15 cellular contexts compared by ENCODE assay signal in genomic region chr6:105748737-105749161, GRCh38.
A peak's percentile ranks its signal among the peaks of the same experiment; 100 is the strongest.
DNase-seq lines count a peak whose midpoint lies in the region; ATAC-seq and TF ChIP-seq lines count a peak whose summit lies in the region.
"Had no signal": no experiment of that assay in that cellular context is flagged by ENCODE, and none has a peak within 500 bp of the region (broad histone marks: within the 10 kb centered on the region; RNA-seq: fewer than 3 reads in every experiment).

No MANE protein-coding gene starts in this region.

- H3K4me3 ChIP-seq in mammary epithelial cell (replicated peaks in 1 of 3; ENCODE audit: insufficient read depth in 1 of 3, low read depth in 2 of 3, low read length in 3 of 3), result no peak overlapping the region
- no peak overlapping the region for H3K4me3 ChIP-seq in breast epithelium
- H3K4me3 ChIP-seq in OCI-LY7 (ENCODE audit: low read depth, low read length, poor library complexity, severe bottlenecking), result no peak overlapping the region
- H3K4me3 ChIP-seq in fibroblast of pulmonary artery (replicated peaks; ENCODE audit: low read depth, low read length), result no peak overlapping the region
- no peak overlapping the region for H3K4me3 ChIP-seq in thyroid gland (replicated peaks in 1 of 3)
- no peak overlapping the region for H3K4me3 ChIP-seq in Karpas-422 (ENCODE audit: low read length)
- H3K4me3 ChIP-seq in hepatocyte, result no peak overlapping the region
- H3K4me3 ChIP-seq: transverse colon had no signal

- dilution Hi-C loops in mammary epithelial cell (cut with HindIII; ENCODE audit: low sequenced_read_pairs), result no loop called here

- BruUV-seq in mammary epithelial cell (replicated peaks; lab: Mats Ljungman, UMichigan) (no TSS peak), OCI-LY7 (replicated peaks; lab: Mats Ljungman, UMichigan) (no TSS peak)

- POLR2A ChIA-PET in OCI-LY7 (lab: Charles Lee), result no interaction called here

- H3K9me3 ChIP-seq in mammary epithelial cell (replicated peaks; ENCODE audit: insufficient read depth, low read length) (no peaks in the 10 kb centered on the region), breast epithelium (no peaks in the 10 kb centered on the region), OCI-LY7 (ENCODE audit: low read length) (no peaks in the 10 kb centered on the region), thyroid gland (no peaks in the 10 kb centered on the region), Karpas-422 (ENCODE audit: low read length) (no peaks in the 10 kb centered on the region), hepatocyte (ENCODE audit: low read depth) (peaks cover 3% of the 10 kb centered on the region)
- H3K9me3 ChIP-seq: transverse colon had no signal

- H3K36me3 ChIP-seq in mammary epithelial cell (ENCODE audit: insufficient read depth, low read length) (no peaks in the 10 kb centered on the region), breast epithelium (no peaks in the 10 kb centered on the region), OCI-LY7 (ENCODE audit: insufficient read depth, low read length) (no peaks in the 10 kb centered on the region), thyroid gland (no peaks in the 10 kb centered on the region), Karpas-422 (ENCODE audit: insufficient read depth, low read length) (no peaks in the 10 kb centered on the region), hepatocyte (replicated peaks; ENCODE audit: insufficient read depth, low read depth) (peaks cover 4% of the 10 kb centered on the region)
- H3K36me3 ChIP-seq: transverse colon had no signal

- H3K4me1 ChIP-seq in mammary epithelial cell (ENCODE audit: insufficient read depth, low read length) (peaks cover 13% of the 10 kb centered on the region), breast epithelium (no peaks in the 10 kb centered on the region), OCI-LY7 (ENCODE audit: insufficient read depth, low read length, poor library complexity, severe bottlenecking) (peaks cover 32% of the 10 kb centered on the region), thyroid gland (peaks cover 0 to 21% of the 10 kb centered on the region in 2 donors), Karpas-422 (ENCODE audit: low read length) (no peaks in the 10 kb centered on the region; the same call in 1 of the 2 replicates), hepatocyte (ENCODE audit: insufficient read depth) (no peaks in the 10 kb centered on the region)

- TF ChIP-seq POLR2A in breast epithelium (IDR thresholded peaks at IDR 0.05) (no peak), thyroid gland (IDR thresholded peaks at IDR 0.05) (no peak)

- H3K4me2 ChIP-seq in mammary epithelial cell (ENCODE audit: insufficient read depth, low read depth, low read length) (no peak overlapping the region), OCI-LY7 (ENCODE audit: low read length) (0 out of 2 replicates have a peak overlapping the region, but pooled peaks have one; percentile 4), Karpas-422 (ENCODE audit: low read depth, low read length, poor library complexity, severe bottlenecking) (no peak overlapping the region), hepatocyte (no peak overlapping the region)

- H3K9ac ChIP-seq in mammary epithelial cell (ENCODE audit: insufficient read depth, low read length) (no peak overlapping the region), Karpas-422 (ENCODE audit: low read length) (no peak overlapping the region)

- WGBS in mammary epithelial cell (ENCODE audit: low coverage, missing lambda C conversion rate), result 93% methylated on average over 6 of the region's 6 CpGs
- 32 to 43% methylated on average over 6 of the region's 6 CpGs for whole genome bisulfite sequencing in thyroid gland, 2 donors
- 65% methylated on average over 6 of the region's 6 CpGs for WGBS in hepatocyte (ENCODE audit: low lambda C conversion rate, missing lambda C conversion rate)

- CTCF ChIA-PET in mammary epithelial cell (lab: Charles Lee; ENCODE audit: low non-redundant PET) (no interaction called here), OCI-LY7 (lab: Charles Lee; ENCODE audit: unreplicated experiment) (no interaction called here)

- in situ Hi-C loops in mammary epithelial cell (cut with MboI; ENCODE audit: low sequenced_read_pairs in 2 of 2), result loop anchor here in 1 of 2 donors (25.0 kb wide), 3 partner anchors 339 to 539 kb away; partner anchors contain the start of gene PRDM1

- H2AFZ ChIP-seq in mammary epithelial cell (ENCODE audit: low read depth, low read length), result peak overlapping the region; percentile 2
- no peak overlapping the region for H2AFZ ChIP-seq in OCI-LY7 (ENCODE audit: low read length)
- H2AFZ ChIP-seq in Karpas-422 (ENCODE audit: low read length), result no peak overlapping the region
- H2AFZ ChIP-seq in hepatocyte, result no peak overlapping the region

- no peaks in the 10 kb centered on the region for H3K79me2 ChIP-seq in mammary epithelial cell (ENCODE audit: insufficient read depth, low read length)
- no peaks in the 10 kb centered on the region for H3K79me2 ChIP-seq in OCI-LY7 (ENCODE audit: insufficient read depth, low read depth, low read length)
- H3K79me2 ChIP-seq in Karpas-422 (ENCODE audit: low read length), result no peaks in the 10 kb centered on the region
- no peaks in the 10 kb centered on the region for H3K79me2 ChIP-seq in hepatocyte

- no peak overlapping the region for H3K27ac ChIP-seq in mammary epithelial cell (ENCODE audit: insufficient read depth, low read depth, low read length)
- no peak overlapping the region for H3K27ac ChIP-seq in breast epithelium
- H3K27ac ChIP-seq in OCI-LY7 (ENCODE audit: low read depth, low read length, poor library complexity, severe bottlenecking), result no peak overlapping the region
- H3K27ac ChIP-seq in thyroid gland, result peak overlapping the region in 2 of 3 donors; percentile 56 to 71
- H3K27ac ChIP-seq in Karpas-422 (ENCODE audit: low read length), result no peak overlapping the region
- H3K27ac ChIP-seq in hepatocyte, result no peak overlapping the region
- H3K27ac ChIP-seq: transverse colon had no signal

- no peak for TF ChIP-seq CTCF in mammary epithelial cell (conservative IDR thresholded peaks at IDR 0.05 in 1 of 2, IDR thresholded peaks at IDR 0.05 in 1 of 2; ENCODE audit: extremely low read depth in 1 of 2, insufficient read depth in 1 of 2, low read depth in 1 of 2, low read length in 2 of 2)
- TF ChIP-seq CTCF in breast epithelium (IDR thresholded peaks at IDR 0.05), result no peak
- TF ChIP-seq CTCF in OCI-LY7 (conservative IDR thresholded peaks at IDR 0.05; ENCODE audit: low read length), result no peak
- no peak for TF ChIP-seq CTCF in fibroblast of pulmonary artery (IDR thresholded peaks at IDR 0.05; ENCODE audit: low read length, missing control alignments)
- no peak for TF ChIP-seq CTCF in thyroid gland (IDR thresholded peaks at IDR 0.05)
- TF ChIP-seq CTCF in hepatocyte (IDR thresholded peaks at IDR 0.05; ENCODE audit: poor library complexity), result no peak

- no peak for ATAC-seq in HG02870 (IDR thresholded peaks at IDR 0.05; ENCODE audit: unreplicated experiment)

- H4K20me1 ChIP-seq in mammary epithelial cell (ENCODE audit: insufficient read depth, low read length) (no peaks in the 10 kb centered on the region), OCI-LY7 (ENCODE audit: insufficient read depth, low read length) (no peaks in the 10 kb centered on the region), Karpas-422 (ENCODE audit: insufficient read depth, low read depth, low read length) (no peaks in the 10 kb centered on the region), hepatocyte (ENCODE audit: insufficient read depth, poor library complexity, severe bottlenecking) (no peaks in the 10 kb centered on the region)

- H3K27me3 ChIP-seq in mammary epithelial cell (ENCODE audit: insufficient read depth, low read length) (no peaks in the 10 kb centered on the region), breast epithelium (no peaks in the 10 kb centered on the region), thyroid gland (no peaks in the 10 kb centered on the region), Karpas-422 (ENCODE audit: low read length) (no peaks in the 10 kb centered on the region), hepatocyte (no peaks in the 10 kb centered on the region)
- H3K27me3 ChIP-seq: transverse colon had no signal

- intact Hi-C loops in mammary epithelial cell (cut with micrococcal nuclease), result no loop called here
- intact Hi-C loops in breast epithelium (cut with DNase I; ENCODE audit: low total_unique reads), result loop anchor here (10.0 kb wide), 1 partner anchor 304 kb away; no protein-coding TSS in a partner anchor
- intact Hi-C loops in OCI-LY7 (cut with micrococcal nuclease; ENCODE audit: unreplicated experiment), result no loop called here
- intact Hi-C loops in thyroid gland (cut with DNase I), result no loop called here

- DNase-seq in mammary epithelial cell (peak; percentile 57), breast epithelium (ENCODE audit: low spot score in 2 of 2) (no peak), OCI-LY7 (ENCODE audit: low spot score) (no peak), fibroblast of pulmonary artery (ENCODE audit: low read depth) (peak; percentile 9), thyroid gland (peak; percentile 81 to 82), Karpas-422 (no peak), hepatocyte (ENCODE audit: low spot score) (no peak)
- DNase-seq: activated CD4-positive, alpha-beta T cell treated with anti-CD3 and anti-CD28 coated beads for 48 hours; activated naive CD4-positive, alpha-beta T cell treated with anti-CD3 and anti-CD28 coated beads, Interleukin-2, amount 50 U/mL, for 16 hours; effector CD4-positive, alpha-beta T cell; NCI-H1694 treated with DMSO at 0.1 percent for 48 hours; posterior cingulate gyrus; Right ventricle myocardium superior; transverse colon had no signal

- H3K9me2 ChIP-seq in OCI-LY7 (ENCODE audit: insufficient read depth, low read length), result no peaks in the 10 kb centered on the region
- H3K9me2 ChIP-seq in Karpas-422 (replicated peaks; ENCODE audit: insufficient read depth, low read length), result no peaks in the 10 kb centered on the region
- H3K9me2 ChIP-seq in hepatocyte (replicated peaks; ENCODE audit: insufficient read depth), result no peaks in the 10 kb centered on the region

Comparison
In these comparisons a context has a peak if more than half of its experiments do, and no peak if none do; other contexts are left out.
1. DNase-seq: peak in mammary epithelial cell (single experiment), fibroblast of pulmonary artery (single experiment) and thyroid gland (2 of 2); none in breast epithelium (0 of 2), OCI-LY7 (single experiment), Karpas-422 (single experiment) and hepatocyte (single experiment).
2. H3K27ac ChIP-seq: peak in thyroid gland (2 of 3); none in mammary epithelial cell (single experiment), breast epithelium (0 of 2), OCI-LY7 (single experiment), Karpas-422 (single experiment) and hepatocyte (single experiment).